Comparison of ENCODE assay signal across 8 cellular contexts in the genomic region with DNA sequence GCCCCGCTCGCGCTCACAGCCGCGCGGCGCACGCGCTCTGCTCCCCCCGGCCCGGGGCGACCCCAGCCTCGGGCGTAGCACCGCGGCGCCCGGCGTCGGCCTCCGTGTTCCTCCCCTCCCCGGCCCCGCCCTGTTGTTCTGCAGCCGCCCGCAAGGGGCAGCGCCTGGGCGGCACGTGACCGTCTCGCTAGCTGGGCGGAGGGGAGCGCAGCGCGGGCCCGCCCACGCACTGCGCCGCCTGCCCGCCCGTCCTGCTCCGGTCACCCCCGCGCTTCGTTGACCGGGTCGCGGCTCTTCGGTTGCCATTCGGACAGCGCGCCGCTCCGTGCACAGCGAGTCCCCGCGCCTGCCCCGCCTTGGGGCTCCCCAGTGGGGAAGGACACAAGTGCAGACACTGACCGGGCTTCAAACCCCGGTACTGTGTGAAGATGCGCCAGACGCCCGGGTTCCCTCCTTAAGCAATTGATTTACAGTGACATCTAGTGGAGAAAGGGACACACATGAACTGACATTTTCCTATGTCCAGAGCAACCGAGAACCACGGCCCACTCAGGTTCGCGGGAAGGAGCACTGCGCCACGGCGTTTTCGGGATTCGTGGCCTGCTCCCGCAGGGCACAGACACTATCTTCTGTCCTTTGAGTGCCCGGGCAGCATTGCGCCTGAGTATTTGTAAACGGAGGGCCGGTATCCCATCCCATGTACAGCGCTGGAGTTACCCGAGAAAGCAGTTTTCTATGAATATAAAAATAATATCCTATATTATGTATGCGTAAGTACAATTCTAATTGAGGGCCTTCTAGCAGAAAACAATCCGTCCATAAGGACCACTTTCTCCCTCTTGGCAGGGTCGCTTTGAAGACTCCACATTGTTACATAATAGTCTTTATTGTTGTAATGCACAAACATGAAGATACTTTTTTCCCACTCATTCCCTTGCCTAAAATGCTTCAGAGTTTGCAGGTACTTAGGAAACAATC. TPM values are rescaled to one million over a fixed set of nuclear protein-coding genes. Genes with fewer than 3 reads are reported as not detected.
DNase-seq lines count a peak whose midpoint lies in the region; ATAC-seq and TF ChIP-seq lines count a peak whose summit lies in the region.

No MANE protein-coding gene starts in this region.

- H3K27ac Mint-ChIP-seq in Calu3 (ENCODE audit: unreplicated experiment), result peak overlapping the region; percentile 74
- peak overlapping the region; percentile 67 for H3K27ac Mint-ChIP-seq in endothelial cell (ENCODE audit: unreplicated experiment)

- peaks cover 21% of the 10 kb centered on the region for H3K27me3 Mint-ChIP-seq in Calu3 (ENCODE audit: unreplicated experiment)
- peaks cover 10% of the 10 kb centered on the region for H3K27me3 Mint-ChIP-seq in endothelial cell (ENCODE audit: unreplicated experiment)

- TF ChIP-seq CTCF in Calu3 (IDR thresholded peaks at IDR 0.05; ENCODE audit: unreplicated experiment) (peak; percentile 75), endothelial cell (IDR thresholded peaks at IDR 0.05; ENCODE audit: unreplicated experiment) (peak; percentile 84)

- no TSS peak for BruUV-seq in Calu3 (replicated peaks; lab: Mats Ljungman, UMichigan)

- H3K9me3 ChIP-seq in HUES6 (ENCODE audit: control insufficient read depth, insufficient read depth, low read depth, low read length) (no peaks in the 10 kb centered on the region), NT2/D1 (ENCODE audit: insufficient read depth, low read length) (no peaks in the 10 kb centered on the region), mesodermal cell (ENCODE audit: control insufficient read depth, low read length) (no peaks in the 10 kb centered on the region)

- H3K27ac ChIP-seq in HUES6 (ENCODE audit: low read depth, low read length) (peak overlapping the region; percentile 45; the same call in 1 of the 2 replicates), mesodermal cell (ENCODE audit: low read depth, low read length, severe bottlenecking) (peak overlapping the region; percentile 93)

- H3K36me3 ChIP-seq in HUES6 (ENCODE audit: control insufficient read depth, insufficient read depth, low read length) (no peaks in the 10 kb centered on the region), NT2/D1 (ENCODE audit: insufficient read depth, insufficient read length, low read length) (no peaks in the 10 kb centered on the region), mesodermal cell (ENCODE audit: control insufficient read depth, insufficient read depth, low read length) (no peaks in the 10 kb centered on the region)

- peak overlapping the region; percentile 97 for H3K9ac ChIP-seq in HUES6 (ENCODE audit: low read length)
- peak overlapping the region; percentile 90 for H3K9ac ChIP-seq in NT2/D1 (ENCODE audit: insufficient read length, low read depth)

- peak; percentile 73 for ATAC-seq in GM21447 (IDR thresholded peaks at IDR 0.05; ENCODE audit: unreplicated experiment)

- DNase-seq in Calu3 (peak; percentile 96), NT2/D1 (ENCODE audit: low read depth, low spot score) (peak; percentile 91), endothelial cell (ENCODE audit: low spot score) (peak; percentile 99)
- peak; percentile 93 for DNase-seq in activated CD8-positive, alpha-beta memory T cell treated with anti-CD3 and anti-CD28 coated beads, Interleukin-2, amount 50 U/mL, for 48 hours
- DNase-seq in stimulated activated CD8-positive, alpha-beta memory T cell treated with anti-CD3 and anti-CD28 coated beads, Interleukin-15, amount 100 ng/mL, for 24 hours (ENCODE audit: low read depth), result peak; percentile 82

- H3K4me3 ChIP-seq in HUES6 (ENCODE audit: low read depth, low read length) (peak overlapping the region; percentile 83), NT2/D1 (ENCODE audit: insufficient read length, low read depth) (peak overlapping the region; percentile 88), mesodermal cell (ENCODE audit: extremely low read depth, insufficient read depth, low read length, poor library complexity, severe bottlenecking) (peak overlapping the region; percentile 65)

- H3K9me3 Mint-ChIP-seq in Calu3 (ENCODE audit: low read depth, unreplicated experiment), result no peaks in the 10 kb centered on the region
- H3K9me3 Mint-ChIP-seq in endothelial cell (ENCODE audit: unreplicated experiment), result no peaks in the 10 kb centered on the region

- H3K4me1 Mint-ChIP-seq in Calu3 (ENCODE audit: low read depth, unreplicated experiment) (peaks cover 26% of the 10 kb centered on the region), endothelial cell (ENCODE audit: unreplicated experiment) (peaks cover 20% of the 10 kb centered on the region)

- 1% methylated on average over 48 to 59 of the region's 81 CpGs for WGBS in mesodermal cell (ENCODE audit: insufficient coverage in 2 of 2), 2 experiments

- H3K36me3 Mint-ChIP-seq in Calu3 (ENCODE audit: insufficient read depth, unreplicated experiment) (peaks cover 26% of the 10 kb centered on the region), endothelial cell (ENCODE audit: low read depth, unreplicated experiment) (peaks cover 11% of the 10 kb centered on the region)

- intact Hi-C loops in Calu3 (cut with micrococcal nuclease; ENCODE audit: unreplicated experiment), result no loop called here

- CTCF ChIA-PET in Calu3 (lab: Charles Lee), result interaction anchor here (0.6 kb wide), 1 partner anchor 20 kb away, joined by 3 read pairs; no protein-coding TSS in a partner anchor

- peaks cover 21% of the 10 kb centered on the region for H3K4me1 ChIP-seq in HUES6 (ENCODE audit: control insufficient read depth, insufficient read depth, low read length)
- H3K4me1 ChIP-seq in NT2/D1 (ENCODE audit: insufficient read depth, insufficient read length), result no peaks in the 10 kb centered on the region
- peaks cover 12% of the 10 kb centered on the region for H3K4me1 ChIP-seq in mesodermal cell (ENCODE audit: control insufficient read depth, insufficient read depth, low read length, poor library complexity, severe bottlenecking)

- H3K4me3 Mint-ChIP-seq in Calu3 (ENCODE audit: low read depth, unreplicated experiment) (peak overlapping the region; percentile 94), endothelial cell (ENCODE audit: unreplicated experiment) (peak overlapping the region; percentile 91)

- H3K27me3 ChIP-seq in HUES6 (ENCODE audit: control insufficient read depth, insufficient read depth, low read length) (no peaks in the 10 kb centered on the region), NT2/D1 (ENCODE audit: insufficient read depth, insufficient read length) (peaks cover 5% of the 10 kb centered on the region)

RNA-seq across cellular contexts. Expression of gene REV1, which starts 0.6 kb away (rescaled TPM):
- total RNA-seq in Calu3 (2022) (38.7 and 49.0 TPM in 2 replicates), endothelial cell (ENCODE audit: unreplicated experiment) (40.2 TPM)
- 22.9 TPM for polyA plus RNA-seq in mesodermal cell (2013, experiment 1 of 2)
- 28.1 TPM for polyA plus RNA-seq in mesodermal cell (2013, experiment 2 of 2)

Comparison
In these comparisons a context has a peak if more than half of its experiments do, and no peak if none do; other contexts are left out.
1. Peak in every context shown above with its lines: DNase-seq, ATAC-seq, H3K4me3 ChIP-seq and H3K27ac ChIP-seq.